Comparison of ENCODE assay signal across 30 cellular contexts in genomic region chr10:75303045-75303777, GRCh38.
"Had no signal": no experiment of that assay in that cellular context is flagged by ENCODE, and none has a peak within 500 bp of the region (broad histone marks: within the 10 kb centered on the region; RNA-seq: fewer than 3 reads in every experiment).

No MANE protein-coding gene starts in this region.

- H3K4me3 ChIP-seq: dorsolateral prefrontal cortex, esophagus muscularis mucosa, lung, mucosa of descending colon, right atrium auricular region, smooth muscle cell, suprapubic skin, transverse colon, upper lobe of right lung, uterus had no signal

- H3K9me3 ChIP-seq: upper lobe of right lung had no signal

- H3K4me1 ChIP-seq: esophagus muscularis mucosa, parathyroid adenoma, right atrium auricular region, suprapubic skin, transverse colon, upper lobe of right lung, uterus had no signal

- H3K36me3 ChIP-seq: esophagus muscularis mucosa, neutrophil, right atrium auricular region, suprapubic skin, transverse colon, upper lobe of right lung, uterus had no signal

- H3K27me3 ChIP-seq: dorsolateral prefrontal cortex, esophagus muscularis mucosa, right atrium auricular region, suprapubic skin, transverse colon, upper lobe of right lung, uterus had no signal

- DNase-seq: dorsolateral prefrontal cortex; effector CD4-positive, alpha-beta T cell; foreskin melanocyte; hypothalamus; immature natural killer cell; islet precursor cell; kidney glomerular epithelial cell; left colon; left ventricle myocardium superior; mucosa of descending colon; naive B cell; stimulated activated CD4-positive, alpha-beta T cell treated with anti-CD3 and anti-CD28 coated beads, Interleukin-12 subunit alpha, Interleukin-12 subunit beta, amount 100 ng/mL, for 4 hours; stimulated activated CD4-positive, alpha-beta T cell treated with anti-CD3 and anti-CD28 coated beads, Interleukin-1b, Interleukin-23, amount 100 ng/mL, for 48 hours; stimulated activated CD4-positive, alpha-beta T cell treated with anti-CD3 and anti-CD28 coated beads, Interleukin-4, amount 100 ng/mL, for 1 hour; stimulated activated CD8-positive, alpha-beta memory T cell treated with anti-CD3 and anti-CD28 coated beads, Interleukin-4, amount 100 ng/mL, for 48 hours; stimulated activated naive CD4-positive, alpha-beta T cell; stimulated activated naive CD8-positive, alpha-beta T cell treated with anti-CD3 and anti-CD28 coated beads, Interleukin-15, amount 100 ng/mL, for 72 hours; transverse colon; upper lobe of right lung; uterus had no signal

- ATAC-seq: left colon; left ventricle myocardium superior; mucosa of descending colon; natural killer cell treated with Interleukin-12 subunit alpha and Interleukin-12 subunit beta and Interleukin-15 and Interleukin-18, amount 100 ng/mL, for 72 hours; sciatic nerve; stimulated activated naive CD8-positive, alpha-beta T cell treated with anti-CD3 and anti-CD28 coated beads, Interleukin-15, amount 100 ng/mL, for 72 hours; upper lobe of right lung had no signal

- H3K27ac ChIP-seq: dorsolateral prefrontal cortex, epithelial cell of prostate, esophagus muscularis mucosa, neutrophil, parathyroid adenoma, right atrium auricular region, suprapubic skin, transverse colon, upper lobe of right lung, uterus had no signal
